In genomic region chr3:192224634-192225033, GRCh38 we compare ENCODE assay signal across 32 cellular contexts.
"Had no signal": no experiment of that assay in that cellular context is flagged by ENCODE, and none has a peak within 500 bp of the region (broad histone marks: within the 10 kb centered on the region; RNA-seq: fewer than 3 reads in every experiment).

No MANE protein-coding gene starts in this region.

- ATAC-seq: activated CD4-positive, alpha-beta T cell treated with anti-CD3 and anti-CD28 coated beads for 36 hours; activated naive CD8-positive, alpha-beta T cell treated with anti-CD3 and anti-CD28 coated beads, Interleukin-2, amount 50 U/mL, for 24 hours; activated T-cell treated with anti-CD3 and anti-CD28 coated beads, Interleukin-2, amount 50 U/mL, for 4 hours; K562 had no signal

- H3K27me3 Mint-ChIP-seq: activated CD4-positive, alpha-beta memory T cell treated with anti-CD3 and anti-CD28 coated beads for 36 hours; activated CD4-positive, alpha-beta T cell treated with anti-CD3 and anti-CD28 coated beads for 36 hours; activated naive CD4-positive, alpha-beta T cell treated with anti-CD3 and anti-CD28 coated beads, Interleukin-2, amount 10 ng/mL, durations not matched to agents 7 days and 5 days; activated naive CD8-positive, alpha-beta T cell; activated naive CD8-positive, alpha-beta T cell treated with anti-CD3 and anti-CD28 coated beads, Interleukin-2, amount 50 U/mL, for 24 hours; brain had no signal

- H3K9me3 Mint-ChIP-seq: activated CD4-positive, alpha-beta memory T cell treated with anti-CD3 and anti-CD28 coated beads for 36 hours; activated naive CD4-positive, alpha-beta T cell treated with anti-CD3 and anti-CD28 coated beads, Interleukin-2, amount 10 ng/mL, durations not matched to agents 7 days and 5 days; brain; T-helper 1 cell treated with Interleukin-12 subunit alpha and Interleukin-12 subunit beta and Interleukin-4 antibody, amounts not matched to agents 30 μg/mL and 1 μg/mL, for 36 hours; T-helper 2 cell treated with Interferon-gamma antibody and Interleukin-4, amounts not matched to agents 5 μg/mL and 100 μg/mL, for 36 hours had no signal

- H3K27ac ChIP-seq: PC-9, RWPE1, SJCRH30, SK-N-MC had no signal

- H3K9me3 ChIP-seq: SJCRH30 had no signal

- DNase-seq: activated CD4-positive, alpha-beta memory T cell treated with anti-CD3 and anti-CD28 coated beads for 36 hours; activated CD4-positive, alpha-beta T cell treated with anti-CD3 and anti-CD28 coated beads for 36 hours; activated CD4-positive, alpha-beta T cell treated with anti-CD3 and anti-CD28 coated beads, Interleukin-2, amount 50 U/mL, for 1 hour; activated CD8-positive, alpha-beta memory T cell treated with anti-CD3 and anti-CD28 coated beads, Interleukin-2, amount 50 U/mL, for 4 hours; activated effector memory CD4-positive, alpha-beta T cell treated with Interleukin-2 at 50 U/mL for 16 hours; activated naive CD4-positive, alpha-beta T cell treated with anti-CD3 and anti-CD28 coated beads, Interleukin-2, amount 10 ng/mL, durations not matched to agents 7 days and 5 days; activated naive CD8-positive, alpha-beta T cell treated with anti-CD3 and anti-CD28 coated beads, Interleukin-2, amount 50 U/mL, for 24 hours; activated T-cell treated with anti-CD3 and anti-CD28 coated beads for 4 hours; activated T-cell treated with anti-CD3 and anti-CD28 coated beads, Interleukin-2, amount 50 U/mL, for 4 hours; anterior cingulate cortex; central memory CD4-positive, alpha-beta T cell; NCI-H1048; NCI-H1436; NCI-H1694; NCI-H1930; NCI-H226; NCI-H446 treated with DMSO at 0.1 percent for 48 hours; NCI-H524; NK-92 treated with Interleukin-12 subunit alpha and Interleukin-12 subunit beta, amount 100 ng/mL, for 24 hours; PC-9; SHP77; SJCRH30 had no signal

- H3K27ac Mint-ChIP-seq: activated CD4-positive, alpha-beta memory T cell treated with anti-CD3 and anti-CD28 coated beads for 36 hours; activated CD4-positive, alpha-beta T cell treated with anti-CD3 and anti-CD28 coated beads for 36 hours; activated naive CD4-positive, alpha-beta T cell treated with anti-CD3 and anti-CD28 coated beads, Interleukin-2, amount 10 ng/mL, durations not matched to agents 7 days and 5 days; activated naive CD8-positive, alpha-beta T cell; activated naive CD8-positive, alpha-beta T cell treated with anti-CD3 and anti-CD28 coated beads, Interleukin-2, amount 50 U/mL, for 24 hours; T-helper 1 cell treated with Interleukin-12 subunit alpha and Interleukin-12 subunit beta and Interleukin-4 antibody, amounts not matched to agents 30 μg/mL and 1 μg/mL, for 36 hours; T-helper 2 cell treated with Interferon-gamma antibody and Interleukin-4, amounts not matched to agents 5 μg/mL and 100 μg/mL, for 36 hours had no signal

- H3K27me3 ChIP-seq: SJCRH30 had no signal

- H3K4me1 Mint-ChIP-seq: activated CD4-positive, alpha-beta T cell treated with anti-CD3 and anti-CD28 coated beads for 36 hours; activated naive CD4-positive, alpha-beta T cell treated with anti-CD3 and anti-CD28 coated beads, Interleukin-2, amount 10 ng/mL, durations not matched to agents 7 days and 5 days; activated naive CD8-positive, alpha-beta T cell treated with anti-CD3 and anti-CD28 coated beads, Interleukin-2, amount 50 U/mL, for 24 hours had no signal

- H3K4me2 ChIP-seq: PC-9 had no signal

- FAIRE-seq: bronchial epithelial cell, K562, RCC 7860, TTC549 had no signal

- H2AFZ ChIP-seq: PC-9 had no signal

- H3K4me1 ChIP-seq: SJCRH30 had no signal

- H3K36me3 Mint-ChIP-seq: activated CD4-positive, alpha-beta memory T cell treated with anti-CD3 and anti-CD28 coated beads for 36 hours; activated naive CD4-positive, alpha-beta T cell treated with anti-CD3 and anti-CD28 coated beads, Interleukin-2, amount 10 ng/mL, durations not matched to agents 7 days and 5 days; activated naive CD8-positive, alpha-beta T cell; brain had no signal

- H3K4me3 ChIP-seq: K562, PC-9, SJCRH30, SK-N-MC had no signal

- H3K4me3 Mint-ChIP-seq: activated CD4-positive, alpha-beta memory T cell treated with anti-CD3 and anti-CD28 coated beads for 36 hours; activated CD4-positive, alpha-beta T cell treated with anti-CD3 and anti-CD28 coated beads for 36 hours; activated naive CD4-positive, alpha-beta T cell treated with anti-CD3 and anti-CD28 coated beads, Interleukin-2, amount 10 ng/mL, durations not matched to agents 7 days and 5 days; activated naive CD8-positive, alpha-beta T cell; activated naive CD8-positive, alpha-beta T cell treated with anti-CD3 and anti-CD28 coated beads, Interleukin-2, amount 50 U/mL, for 24 hours; activated T-cell treated with anti-CD3 and anti-CD28 coated beads, Interleukin-2, amount 50 U/mL, for 4 hours; brain; T-helper 1 cell treated with Interleukin-12 subunit alpha and Interleukin-12 subunit beta and Interleukin-4 antibody, amounts not matched to agents 30 μg/mL and 1 μg/mL, for 36 hours; T-helper 2 cell treated with Interferon-gamma antibody and Interleukin-4, amounts not matched to agents 5 μg/mL and 100 μg/mL, for 36 hours had no signal

- H3K36me3 ChIP-seq: SJCRH30 had no signal
